In the genomic region with DNA sequence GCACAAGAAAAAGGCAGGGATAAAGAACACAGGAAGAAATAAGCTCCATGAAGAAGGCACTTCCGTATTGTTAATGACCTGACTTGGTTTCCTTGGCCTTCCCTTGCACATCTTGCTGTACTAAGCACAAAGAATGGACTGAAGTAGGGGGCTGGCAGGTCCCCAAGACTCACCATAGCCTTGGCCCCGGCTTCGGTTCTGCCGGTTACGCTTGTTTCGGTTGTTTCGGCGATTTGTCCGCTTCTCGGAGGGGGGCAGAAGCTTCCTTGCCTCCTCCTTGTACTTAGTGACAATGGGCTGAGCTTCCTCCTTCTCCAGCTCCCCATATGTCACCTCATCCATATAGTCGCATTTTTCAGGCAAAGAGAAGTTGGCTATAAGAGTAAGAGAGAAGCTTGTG, we compare ENCODE assay signal across 19 cellular contexts. TPM values are rescaled to one million over a fixed set of nuclear protein-coding genes. Genes with fewer than 3 reads are reported as not detected.
DNase-seq lines count a peak whose midpoint lies in the region; FAIRE-seq and TF ChIP-seq lines count a peak whose summit lies in the region.
"Had no signal": no experiment of that assay in that cellular context is flagged by ENCODE, and none has a peak within 500 bp of the region (broad histone marks: within the 10 kb centered on the region; RNA-seq: fewer than 3 reads in every experiment).

No MANE protein-coding gene starts in this region.

- no peak overlapping the region for H3K4me3 Mint-ChIP-seq in nephron progenitor cell
- H3K4me3 Mint-ChIP-seq: activated naive CD4-positive, alpha-beta T cell treated with anti-CD3 and anti-CD28 coated beads, Interleukin-2, amount 10 ng/mL, durations not matched to agents 7 days and 5 days; dendritic cell treated with granulocyte-macrophage colony-stimulating factor and Interleukin-4, amounts not matched to agents 40 ng/mL and 50 ng/mL, for 4 days; stimulated activated memory B cell treated with anti-CD40 and anti-IgM and Interleukin-4, amounts not matched to agents 10 μg/mL and 1 μg/mL and 100 μg/mL, for 72 hours; T-helper 2 cell treated with Interferon-gamma antibody and Interleukin-4, amounts not matched to agents 5 μg/mL and 100 μg/mL, for 36 hours had no signal

- H3K9ac ChIP-seq in BLaER1, result peak overlapping the region; percentile 53; the same call in 1 of the 2 replicates

- FAIRE-seq in GM19239 (lab: Jason Lieb, UNC), result no peak
- FAIRE-seq: endothelial cell of umbilical vein had no signal

- H3K27me3 Mint-ChIP-seq in nephron progenitor cell (ENCODE audit: low read depth, poor library complexity), result no peaks in the 10 kb centered on the region
- H3K27me3 Mint-ChIP-seq: activated naive CD4-positive, alpha-beta T cell treated with anti-CD3 and anti-CD28 coated beads, Interleukin-2, amount 10 ng/mL, durations not matched to agents 7 days and 5 days; dendritic cell treated with granulocyte-macrophage colony-stimulating factor and Interleukin-4, amounts not matched to agents 40 ng/mL and 50 ng/mL, for 4 days; stimulated activated memory B cell treated with anti-CD40 and anti-IgM and Interleukin-4, amounts not matched to agents 10 μg/mL and 1 μg/mL and 100 μg/mL, for 72 hours had no signal

- H4K20me1 ChIP-seq in BLaER1, result peaks cover 40% of the 10 kb centered on the region

- no peaks in the 10 kb centered on the region for H3K4me1 ChIP-seq in BLaER1
- H3K4me1 ChIP-seq: ascending aorta had no signal

- 0 out of 2 replicates have a peak overlapping the region, but pooled peaks have one; percentile 8 for H3K27ac ChIP-seq in 22Rv1
- no peak overlapping the region for H3K27ac ChIP-seq in BLaER1
- H3K27ac ChIP-seq in VCaP, result 0 out of 2 replicates have a peak overlapping the region, but pooled peaks have one; percentile 15
- H3K27ac ChIP-seq: ascending aorta had no signal

- no peak overlapping the region for H3K4me3 ChIP-seq in BLaER1
- H3K4me3 ChIP-seq: ascending aorta, MG63 had no signal

- H3K4me2 ChIP-seq in BLaER1, result no peak overlapping the region

- H3K36me3 ChIP-seq in BLaER1, result peaks cover 98% of the 10 kb centered on the region

- peaks cover 17% of the 10 kb centered on the region for H3K4me1 Mint-ChIP-seq in nephron progenitor cell

- DNase-seq in mesenteric fat pad (ENCODE audit: low spot score) (peak; percentile 76), nephron progenitor cell (no peak), GM19239 (ENCODE audit: insufficient read length, low spot score) (no peak), iPS-NIHi11 (ENCODE audit: low spot score) (no peak)
- DNase-seq: activated CD4-positive, alpha-beta T cell treated with anti-CD3 and anti-CD28 coated beads, Interleukin-2, amount 50 U/mL, for 1 hour; activated naive CD4-positive, alpha-beta T cell treated with anti-CD3 and anti-CD28 coated beads, Interleukin-2, amount 10 ng/mL, durations not matched to agents 7 days and 5 days; MG63; NCI-H1417 treated with DMSO at 0.1 percent for 48 hours; NCI-H446 had no signal

- H3K27me3 ChIP-seq in BLaER1, result no peaks in the 10 kb centered on the region
- H3K27me3 ChIP-seq: ascending aorta, MG63 had no signal

- no peak overlapping the region for H3K27ac Mint-ChIP-seq in nephron progenitor cell
- H3K27ac Mint-ChIP-seq: activated naive CD4-positive, alpha-beta T cell treated with anti-CD3 and anti-CD28 coated beads, Interleukin-2, amount 10 ng/mL, durations not matched to agents 7 days and 5 days; dendritic cell treated with granulocyte-macrophage colony-stimulating factor and Interleukin-4, amounts not matched to agents 40 ng/mL and 50 ng/mL, for 4 days; stimulated activated memory B cell treated with anti-CD40 and anti-IgM and Interleukin-4, amounts not matched to agents 10 μg/mL and 1 μg/mL and 100 μg/mL, for 72 hours had no signal

- TF ChIP-seq CTCF in 22Rv1 (IDR thresholded peaks at IDR 0.05) (no peak), VCaP (conservative IDR thresholded peaks at IDR 0.05) (no peak), nephron progenitor cell (IDR thresholded peaks at IDR 0.05) (no peak)

- H3K9me3 Mint-ChIP-seq in nephron progenitor cell, result no peaks in the 10 kb centered on the region
- H3K9me3 Mint-ChIP-seq: activated naive CD4-positive, alpha-beta T cell treated with anti-CD3 and anti-CD28 coated beads, Interleukin-2, amount 10 ng/mL, durations not matched to agents 7 days and 5 days; dendritic cell treated with granulocyte-macrophage colony-stimulating factor and Interleukin-4, amounts not matched to agents 40 ng/mL and 50 ng/mL, for 4 days; stimulated activated memory B cell treated with anti-CD40 and anti-IgM and Interleukin-4, amounts not matched to agents 10 μg/mL and 1 μg/mL and 100 μg/mL, for 72 hours; T-helper 2 cell treated with Interferon-gamma antibody and Interleukin-4, amounts not matched to agents 5 μg/mL and 100 μg/mL, for 36 hours had no signal

- peaks cover 92% of the 10 kb centered on the region for H3K36me3 Mint-ChIP-seq in nephron progenitor cell (ENCODE audit: low read depth)

- H3K9me3 ChIP-seq in BLaER1, result no peaks in the 10 kb centered on the region
- H3K9me3 ChIP-seq: ascending aorta, MG63 had no signal

RNA-seq across cellular contexts. Expression of a gene that starts 9.3 kb away (rescaled TPM):
- total RNA-seq in mesenteric fat pad, result not detected
- total RNA-seq: ascending aorta, endothelial cell of umbilical vein, myocyte, osteoblast had no signal

RNA-seq across cellular contexts. Expression of a gene that starts 9.6 kb away (rescaled TPM):
- 41.9 TPM for total RNA-seq in mesenteric fat pad

RNA-seq across cellular contexts. Expression of a gene that starts 10.4 kb away (rescaled TPM):
- total RNA-seq in mesenteric fat pad, result 37.7 TPM

RNA-seq across cellular contexts. Expression of a gene that starts 11.5 kb away (rescaled TPM):
- total RNA-seq in mesenteric fat pad, result 23.0 TPM

RNA-seq across cellular contexts. Expression of a gene that starts 27.5 kb away (rescaled TPM):
- total RNA-seq in mesenteric fat pad, result 88.9 TPM
